In the genomic region with DNA sequence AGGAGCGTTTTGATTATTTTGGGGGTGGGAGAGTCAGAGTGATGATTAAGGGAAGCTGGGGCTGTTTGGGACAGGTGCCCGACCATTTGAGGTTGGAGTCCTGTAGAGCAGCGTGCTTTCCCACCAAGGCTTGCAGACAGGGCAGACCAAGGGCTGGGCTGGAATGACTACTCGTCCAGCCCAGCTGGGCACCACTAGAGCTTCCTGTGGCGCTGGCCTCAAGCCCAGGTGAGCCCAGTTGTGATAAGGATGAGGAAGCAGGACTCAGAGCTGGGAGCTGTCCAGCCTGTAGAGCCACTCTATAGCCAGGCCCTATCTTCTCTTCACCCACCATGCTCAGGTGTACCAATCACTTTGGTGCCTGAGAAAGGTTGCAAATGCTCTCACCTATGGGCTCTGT, we compare ENCODE assay signal across 2 cellular contexts.
TF ChIP-seq lines count a peak whose summit lies in the region.

No MANE protein-coding gene starts in this region.

TF ChIP-seq in A549, 52 proteins besides CTCF, POLR2A, EP300 and RAD21 (continued from another document):
- TF ChIP-seq HOXB5 (CRISPR knock-in tag; IDR thresholded peaks at IDR 0.05) (no peak), USF2 (IDR thresholded peaks at IDR 0.05) (no peak), REST (IDR thresholded peaks at IDR 0.05) (no peak), FOXS1 (CRISPR knock-in tag; IDR thresholded peaks at IDR 0.05) (no peak), PHF8 (IDR thresholded peaks at IDR 0.05; ENCODE audit: borderline replicate concordance, low read depth) (no peak), CHD4 (IDR thresholded peaks at IDR 0.05; ENCODE audit: borderline replicate concordance) (no peak), NR3C1 (IDR thresholded peaks at IDR 0.05) (no peak), HDAC2 (IDR thresholded peaks at IDR 0.05) (no peak)
- TF ChIP-seq, protein P1, sequence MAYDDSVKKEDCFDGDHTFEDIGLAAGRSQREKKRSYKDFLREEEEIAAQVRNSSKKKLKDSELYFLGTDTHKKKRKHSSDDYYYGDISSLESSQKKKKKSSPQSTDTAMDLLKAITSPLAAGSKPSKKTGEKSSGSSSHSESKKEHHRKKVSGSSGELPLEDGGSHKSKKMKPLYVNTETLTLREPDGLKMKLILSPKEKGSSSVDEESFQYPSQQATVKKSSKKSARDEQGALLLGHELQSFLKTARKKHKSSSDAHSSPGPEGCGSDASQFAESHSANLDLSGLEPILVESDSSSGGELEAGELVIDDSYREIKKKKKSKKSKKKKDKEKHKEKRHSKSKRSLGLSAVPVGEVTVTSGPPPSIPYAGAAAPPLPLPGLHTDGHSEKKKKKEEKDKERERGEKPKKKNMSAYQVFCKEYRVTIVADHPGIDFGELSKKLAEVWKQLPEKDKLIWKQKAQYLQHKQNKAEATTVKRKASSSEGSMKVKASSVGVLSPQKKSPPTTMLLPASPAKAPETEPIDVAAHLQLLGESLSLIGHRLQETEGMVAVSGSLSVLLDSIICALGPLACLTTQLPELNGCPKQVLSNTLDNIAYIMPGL (CRISPR knock-in tag; IDR thresholded peaks at IDR 0.05; ENCODE audit: borderline replicate concordance) = no peak

TF ChIP-seq in GM23338, 12 proteins besides CTCF, POLR2A, EP300 and RAD21:
- TF ChIP-seq REST (IDR thresholded peaks at IDR 0.05; ENCODE audit: unreplicated experiment) (peak; percentile 56), JUNB (IDR thresholded peaks at IDR 0.05; ENCODE audit: unreplicated experiment) (no peak)
